Comparison of ENCODE assay signal across 1 cellular context in the genomic region with DNA sequence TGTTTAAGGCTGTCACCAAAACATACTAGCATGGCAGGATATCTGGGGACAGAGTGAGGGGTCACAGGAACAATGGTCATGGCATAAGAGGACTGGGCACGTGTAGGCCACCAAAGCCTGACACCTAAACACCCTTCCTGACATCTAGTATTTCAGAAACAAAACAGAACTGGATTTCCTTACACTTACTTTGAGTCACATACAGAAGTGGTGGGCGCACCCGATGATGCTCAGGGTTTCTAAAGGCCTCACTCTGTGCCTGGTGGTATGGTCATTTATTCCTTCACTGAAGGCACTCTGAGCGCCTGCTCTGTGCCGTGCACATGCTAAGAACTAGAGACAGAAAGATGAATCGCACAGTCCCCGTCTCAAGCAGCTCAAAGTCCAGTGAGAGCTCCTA.
TF ChIP-seq lines count a peak whose summit lies in the region.

No MANE protein-coding gene starts in this region.

TF ChIP-seq in GM23338, 12 proteins besides CTCF, POLR2A, EP300 and RAD21 (continued from another document):
- TF ChIP-seq, protein P1, sequence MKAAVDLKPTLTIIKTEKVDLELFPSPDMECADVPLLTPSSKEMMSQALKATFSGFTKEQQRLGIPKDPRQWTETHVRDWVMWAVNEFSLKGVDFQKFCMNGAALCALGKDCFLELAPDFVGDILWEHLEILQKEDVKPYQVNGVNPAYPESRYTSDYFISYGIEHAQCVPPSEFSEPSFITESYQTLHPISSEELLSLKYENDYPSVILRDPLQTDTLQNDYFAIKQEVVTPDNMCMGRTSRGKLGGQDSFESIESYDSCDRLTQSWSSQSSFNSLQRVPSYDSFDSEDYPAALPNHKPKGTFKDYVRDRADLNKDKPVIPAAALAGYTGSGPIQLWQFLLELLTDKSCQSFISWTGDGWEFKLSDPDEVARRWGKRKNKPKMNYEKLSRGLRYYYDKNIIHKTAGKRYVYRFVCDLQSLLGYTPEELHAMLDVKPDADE (IDR thresholded peaks at IDR 0.05): no peak
- TF ChIP-seq CREB1 (CRISPR knock-in tag; IDR thresholded peaks at IDR 0.05; ENCODE audit: low read depth): no peak
- no peak for TF ChIP-seq ZNF462 (CRISPR knock-in tag; IDR thresholded peaks at IDR 0.05)
- no peak for TF ChIP-seq EZH2phosphoT487 (IDR thresholded peaks at IDR 0.05; ENCODE audit: unreplicated experiment)
- no peak for TF ChIP-seq NANOG (IDR thresholded peaks at IDR 0.05; ENCODE audit: borderline replicate concordance)
- no peak for TF ChIP-seq ZNF331 (CRISPR knock-in tag; IDR thresholded peaks at IDR 0.05; ENCODE audit: low read depth)
- TF ChIP-seq EZH2 (IDR thresholded peaks at IDR 0.05; ENCODE audit: low read depth, unreplicated experiment): no peak
